In the genomic region with DNA sequence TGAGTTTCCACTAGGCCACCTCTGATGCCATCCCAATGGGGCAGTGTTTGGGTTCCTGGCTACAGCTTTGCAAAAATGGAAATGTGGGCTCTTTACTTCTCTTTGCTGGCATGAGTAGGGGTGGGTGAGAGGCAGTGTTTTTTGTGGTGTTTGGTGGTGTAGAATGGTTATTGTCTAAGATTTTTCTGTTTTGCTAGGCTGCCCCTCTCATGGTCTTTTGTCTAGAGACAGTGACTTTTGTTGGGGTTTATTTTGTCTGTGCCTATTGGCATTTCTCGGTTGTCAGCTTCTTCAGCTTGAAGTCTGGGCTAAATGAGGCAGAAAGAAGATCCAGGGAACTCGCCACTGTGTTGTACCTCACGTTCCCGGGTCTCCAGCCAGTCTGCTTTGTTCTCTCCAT, we compare ENCODE assay signal across 8 cellular contexts.
"Had no signal": no experiment of that assay in that cellular context is flagged by ENCODE, and none has a peak within 500 bp of the region (broad histone marks: within the 10 kb centered on the region; RNA-seq: fewer than 3 reads in every experiment).

No MANE protein-coding gene starts in this region.

- H3K27ac ChIP-seq: GM23248, HL-60 had no signal

- H3K9ac ChIP-seq: GM23248 had no signal

- H3K9me3 Mint-ChIP-seq: H9 had no signal

- DNase-seq: GM23248, GOT3, H9, HCEC 1CT, KBM-7 had no signal

- H3K27ac Mint-ChIP-seq: H9, IgD-negative memory B cell had no signal

- ATAC-seq: HepG2 had no signal

- H2AFZ ChIP-seq: GM23248 had no signal

- H3K4me3 Mint-ChIP-seq: H9, IgD-negative memory B cell had no signal

- H3K4me3 ChIP-seq: GM23248 had no signal

- H3K4me1 Mint-ChIP-seq: H9, IgD-negative memory B cell had no signal

- H3K36me3 Mint-ChIP-seq: IgD-negative memory B cell had no signal
